In the genomic region with DNA sequence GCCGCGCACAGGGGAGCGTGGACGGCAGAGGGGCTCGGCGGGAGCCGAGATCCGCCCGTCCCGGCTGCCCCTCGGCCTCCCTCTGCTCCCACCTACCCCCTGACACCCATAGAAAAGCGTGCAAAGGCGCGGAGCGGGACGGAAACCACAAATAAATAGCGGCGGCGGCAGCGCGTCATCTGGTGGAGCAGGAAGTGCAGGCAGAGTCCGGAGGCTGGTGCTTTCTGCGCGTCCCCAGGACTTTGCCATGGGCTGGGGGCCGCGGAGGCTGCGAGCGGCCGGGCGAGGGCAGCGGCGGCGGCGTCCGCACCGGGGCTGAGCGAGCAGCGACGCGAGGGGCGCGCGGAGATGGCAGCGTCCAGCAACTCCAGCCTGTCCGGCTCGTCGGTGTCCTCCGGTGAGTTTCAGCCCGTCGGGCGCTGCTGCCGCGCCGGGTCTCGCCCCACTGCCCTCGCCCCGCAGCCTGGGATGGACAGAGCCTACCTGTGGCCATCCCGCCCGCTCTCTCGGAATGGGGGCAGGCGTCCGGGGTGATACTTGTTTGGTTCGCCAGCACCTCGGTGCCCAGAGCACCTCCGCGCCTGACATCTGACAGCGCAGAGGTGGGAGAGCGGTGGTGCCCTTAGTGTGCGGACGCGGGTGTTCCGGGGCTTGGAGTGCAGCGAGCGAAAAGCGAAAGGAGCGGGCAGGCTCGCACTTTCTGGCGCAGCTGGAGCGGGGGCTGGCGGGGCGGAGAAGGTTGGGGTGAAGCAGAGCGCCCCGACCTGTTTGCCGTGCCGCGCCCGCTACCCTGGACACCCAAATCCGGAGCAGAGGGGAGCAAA, we compare ENCODE assay signal across 8 cellular contexts. TPM values are rescaled to one million over a fixed set of nuclear protein-coding genes. Genes with fewer than 3 reads are reported as not detected.
DNase-seq lines count a peak whose midpoint lies in the region; ATAC-seq and TF ChIP-seq lines count a peak whose summit lies in the region.

A gene (plus strand): TSS at position 182 of the 824 bp plus-strand sequence.

- H3K27me3 ChIP-seq in NT2/D1 (ENCODE audit: insufficient read depth, insufficient read length), result peaks cover 70% of the 10 kb centered on the region
- H3K27me3 ChIP-seq in neuron (ENCODE audit: insufficient read depth, low read length), result peaks cover 71% of the 10 kb centered on the region
- peaks cover 0 to 22% of the 10 kb centered on the region in 2 donors for H3K27me3 ChIP-seq in tibial artery

- peaks cover 24 to 40% (median 24%) of the 10 kb centered on the region in 3 donors for H3K27me3 Mint-ChIP-seq in CD14-positive monocyte (ENCODE audit: low read depth in 3 of 3)

- H3K4me1 Mint-ChIP-seq in CD14-positive monocyte, result peaks cover 39% of the 10 kb centered on the region

- H3K4me1 ChIP-seq in NT2/D1 (ENCODE audit: insufficient read depth, insufficient read length) (no peaks in the 10 kb centered on the region), neuron (ENCODE audit: insufficient read depth, low read length) (peaks cover 3% of the 10 kb centered on the region), tibial artery (peaks cover 0 to 18% (median 16%) of the 10 kb centered on the region in 4 donors)

- H2AFZ ChIP-seq in neuron (ENCODE audit: low read depth, low read length), result peak within 1 kb of the TSS; percentile 79

- peak within 1 kb of the TSS; percentile 88 to 100 for H3K4me3 Mint-ChIP-seq in CD14-positive monocyte

- H3K9me3 Mint-ChIP-seq in CD14-positive monocyte, result peaks cover 0 to 6% (median 2%) of the 10 kb centered on the region in 7 donors

- H3K4me3 ChIP-seq in NT2/D1 (ENCODE audit: insufficient read length, low read depth), result peak within 1 kb of the TSS; percentile 65
- peak within 1 kb of the TSS; percentile 47 for H3K4me3 ChIP-seq in neuron (ENCODE audit: low read length)
- H3K4me3 ChIP-seq in tibial artery, result peak within 1 kb of the TSS; percentile 50 to 62

- DNase-seq in CD14-positive monocyte (ENCODE audit: low spot score), result peak; percentile 71
- peak; percentile 49 for DNase-seq in NT2/D1 (ENCODE audit: low read depth, low spot score)
- peak; percentile 57 for DNase-seq in activated gamma-delta T cell treated with Interleukin-2 at 50 U/mL for 16 hours
- DNase-seq in globus pallidus (ENCODE audit: low spot score), result peak; percentile 80
- DNase-seq in tibial artery, result peak in 1 of 2 donors; percentile 62

- H3K27ac Mint-ChIP-seq in CD14-positive monocyte, result peak within 1 kb of the TSS in 6 of 7 donors; percentile 10 to 88 (median 65)

- H3K9ac ChIP-seq in NT2/D1 (ENCODE audit: insufficient read length, low read depth), result peak within 1 kb of the TSS; percentile 80

- ATAC-seq in HG02885 (IDR thresholded peaks at IDR 0.05; ENCODE audit: poor library complexity, unreplicated experiment) (peak; percentile 58), HG03571 (IDR thresholded peaks at IDR 0.05; ENCODE audit: unreplicated experiment) (no peak)

- TF ChIP-seq CTCF in CD14-positive monocyte (IDR thresholded peaks at IDR 0.05), result no peak
- TF ChIP-seq CTCF in tibial artery (IDR thresholded peaks at IDR 0.05), result no peak

- no peaks in the 10 kb centered on the region for H3K36me3 ChIP-seq in NT2/D1 (ENCODE audit: insufficient read depth, insufficient read length, low read length)
- no peaks in the 10 kb centered on the region for H3K36me3 ChIP-seq in neuron (ENCODE audit: insufficient read depth, low read length)
- H3K36me3 ChIP-seq in tibial artery, result no peaks in the 10 kb centered on the region

- H3K36me3 Mint-ChIP-seq in CD14-positive monocyte, result peaks cover 30 to 36% of the 10 kb centered on the region in 2 donors

- H3K9me3 ChIP-seq in NT2/D1 (ENCODE audit: insufficient read depth, low read length) (no peaks in the 10 kb centered on the region), neuron (ENCODE audit: low read length) (no peaks in the 10 kb centered on the region), tibial artery (no peaks in the 10 kb centered on the region)

- peak within 1 kb of the TSS in 1 of 2 donors; percentile 24 for H3K27ac ChIP-seq in tibial artery

- intact Hi-C loops in CD14-positive monocyte (cut with micrococcal nuclease), result loop anchor here (5.0 to 10.0 kb wide), 5 partner anchors 48 to 212 kb away; a partner anchor contains a TSS
- intact Hi-C loops in tibial artery (cut with DNase I; ENCODE audit: low total_unique reads), result no loop called here

RNA-seq across cellular contexts. Expression of the gene that starts here (rescaled TPM):
- polyA plus RNA-seq in CD14-positive monocyte, result 10 to 100 TPM; 26.6 to 44.8 TPM
